In the genomic region with DNA sequence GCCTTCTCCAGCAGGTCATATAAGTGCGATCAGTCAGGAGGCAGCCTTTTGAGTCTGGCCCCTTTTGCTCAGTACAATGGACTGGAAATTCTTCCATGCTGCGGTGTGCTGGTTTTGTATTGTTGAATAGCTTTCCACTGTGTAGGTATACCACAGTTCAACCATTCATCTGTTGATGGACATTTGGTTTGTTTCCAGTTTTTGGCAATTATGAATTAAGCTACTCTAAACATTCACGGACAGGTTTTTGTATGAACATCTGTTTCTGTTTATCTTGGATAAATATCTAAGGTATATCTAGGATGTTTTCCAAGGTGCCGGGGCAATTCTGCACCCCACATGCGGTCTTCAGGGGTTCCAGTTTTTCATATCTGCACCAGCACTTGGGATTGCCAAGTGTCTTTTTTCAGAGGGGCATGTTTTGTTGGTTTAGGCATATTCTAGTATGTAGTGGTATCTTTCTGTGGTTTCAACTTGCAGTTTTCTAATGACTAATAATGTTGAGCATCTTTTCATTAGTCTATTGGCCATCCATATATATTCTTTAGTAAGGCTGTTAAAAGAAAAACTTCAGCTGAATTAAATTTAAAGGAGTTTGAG, we compare ENCODE assay signal across 14 cellular contexts.
A peak's percentile ranks its signal among the peaks of the same experiment; 100 is the strongest.
DNase-seq lines count a peak whose midpoint lies in the region; ATAC-seq, FAIRE-seq and TF ChIP-seq lines count a peak whose summit lies in the region.
"Had no signal": no experiment of that assay in that cellular context is flagged by ENCODE, and none has a peak within 500 bp of the region (broad histone marks: within the 10 kb centered on the region; RNA-seq: fewer than 3 reads in every experiment).

No MANE protein-coding gene starts in this region.

- H3K27ac ChIP-seq in GM23248, result no peak overlapping the region
- H3K27ac ChIP-seq in astrocyte (ENCODE audit: low read depth, low read length), result no peak overlapping the region
- H3K27ac ChIP-seq: A549, C4-2B had no signal

- no peak for FAIRE-seq in astrocyte (lab: Jason Lieb, UNC)
- FAIRE-seq: A549 had no signal

- H3K9me3 ChIP-seq in GM23248 (ENCODE audit: low read depth), result no peaks in the 10 kb centered on the region
- H3K9me3 ChIP-seq in astrocyte (ENCODE audit: insufficient read depth, low read depth, low read length), result no peaks in the 10 kb centered on the region
- H3K9me3 ChIP-seq: A549, BE2C had no signal

- H3K4me2 ChIP-seq in GM23248 (ENCODE audit: unreplicated experiment), result no peak overlapping the region
- H3K4me2 ChIP-seq in astrocyte (ENCODE audit: low read length), result peak overlapping the region; percentile 25
- H3K4me2 ChIP-seq: A549 had no signal

- DNase-seq in GM23248 (peak; percentile 21), HFFc6 (peak; percentile 7), astrocyte (ENCODE audit: low read depth) (peak; percentile 77), type B pancreatic cell (ENCODE audit: extremely low spot score, unreplicated experiment) (no peak), cortex of kidney (lab: John Stamatoyannopoulos, UW) (no peak)
- DNase-seq: BE2C; CD4-positive, alpha-beta memory T cell; DND-41; GF-D8 had no signal

- H3K36me3 ChIP-seq in GM23248 (ENCODE audit: low read depth), result no peaks in the 10 kb centered on the region
- H3K36me3 ChIP-seq in astrocyte (ENCODE audit: insufficient read depth, low read length), result no peaks in the 10 kb centered on the region
- H3K36me3 ChIP-seq: BE2C had no signal

- H3K4me1 ChIP-seq in GM23248 (ENCODE audit: insufficient read depth) (0 out of 2 replicates have a peak, but pooled peaks cover 6% of the 10 kb centered on the region), astrocyte (ENCODE audit: insufficient read depth, low read length) (peaks cover 8% of the 10 kb centered on the region)
- H3K4me1 ChIP-seq: A549, BE2C had no signal

- H3K4me3 Mint-ChIP-seq in HFFc6 (no peak overlapping the region), astrocyte (ENCODE audit: unreplicated experiment) (no peak overlapping the region), type B pancreatic cell (no peak overlapping the region)
- H3K4me3 Mint-ChIP-seq: CD4-positive, alpha-beta memory T cell had no signal

- H2AFZ ChIP-seq in GM23248 (no peak overlapping the region), astrocyte (ENCODE audit: low read depth, low read length) (no peak overlapping the region)

- H3K79me2 ChIP-seq in GM23248 (ENCODE audit: insufficient read depth) (no peaks in the 10 kb centered on the region), astrocyte (ENCODE audit: insufficient read depth, low read length) (no peaks in the 10 kb centered on the region)

- H3K4me3 ChIP-seq in GM23248 (no peak overlapping the region), astrocyte (ENCODE audit: insufficient read depth, low read depth, low read length) (no peak overlapping the region)
- H3K4me3 ChIP-seq: A549 had no signal

- no peak overlapping the region for H3K9ac ChIP-seq in GM23248
- no peak overlapping the region for H3K9ac ChIP-seq in astrocyte (ENCODE audit: low read length)

- H3K4me1 Mint-ChIP-seq in HFFc6 (ENCODE audit: low read depth), result peaks cover 16% of the 10 kb centered on the region
- no peaks in the 10 kb centered on the region for H3K4me1 Mint-ChIP-seq in astrocyte (ENCODE audit: low read depth, unreplicated experiment)
- H3K4me1 Mint-ChIP-seq in type B pancreatic cell (ENCODE audit: unreplicated experiment), result peaks cover 19% of the 10 kb centered on the region
- H3K4me1 Mint-ChIP-seq: CD4-positive, alpha-beta memory T cell; IgD-negative memory B cell had no signal

- no peaks in the 10 kb centered on the region for H3K36me3 Mint-ChIP-seq in HFFc6 (ENCODE audit: low read depth)
- H3K36me3 Mint-ChIP-seq in astrocyte (ENCODE audit: low read depth, unreplicated experiment), result no peaks in the 10 kb centered on the region
- H3K36me3 Mint-ChIP-seq in type B pancreatic cell, result no peaks in the 10 kb centered on the region
- H3K36me3 Mint-ChIP-seq: CD4-positive, alpha-beta memory T cell; IgD-negative memory B cell had no signal

- TF ChIP-seq CTCF in HFFc6 (IDR thresholded peaks at IDR 0.05) (no peak), astrocyte (IDR thresholded peaks at IDR 0.05; ENCODE audit: insufficient read depth, low read depth, low read length) (no peak), type B pancreatic cell (conservative IDR thresholded peaks at IDR 0.05) (no peak)

- H3K27ac Mint-ChIP-seq in HFFc6, result no peak overlapping the region
- no peak overlapping the region for H3K27ac Mint-ChIP-seq in astrocyte (ENCODE audit: unreplicated experiment)
- H3K27ac Mint-ChIP-seq in type B pancreatic cell, result peak overlapping the region; percentile 5
- H3K27ac Mint-ChIP-seq: CD4-positive, alpha-beta memory T cell; IgD-negative memory B cell had no signal

- WGBS in GM23248 (ENCODE audit: low coverage in 1 of 2, low lambda C conversion rate in 2 of 2, missing lambda C conversion rate in 2 of 2), 2 experiments, result 65 to 68% methylated on average over 5 of the region's 5 CpGs

- no peaks in the 10 kb centered on the region for H3K9me2 ChIP-seq in GM23248 (ENCODE audit: insufficient read depth)

- H3K27me3 ChIP-seq in GM23248 (replicated peaks; ENCODE audit: insufficient read depth) (no peaks in the 10 kb centered on the region), astrocyte (ENCODE audit: insufficient read depth, low read length) (peaks cover 3% of the 10 kb centered on the region)
- H3K27me3 ChIP-seq: BE2C had no signal

- no peak for ATAC-seq in GM18868 (IDR thresholded peaks at IDR 0.05; ENCODE audit: unreplicated experiment)
- ATAC-seq: A549, HCT116 had no signal

- H3F3A ChIP-seq in GM23248 (ENCODE audit: insufficient read depth), result no peaks in the 10 kb centered on the region

- H3K9me3 Mint-ChIP-seq in HFFc6 (no peaks in the 10 kb centered on the region), astrocyte (ENCODE audit: unreplicated experiment) (peaks cover 4% of the 10 kb centered on the region), type B pancreatic cell (peaks cover 10% of the 10 kb centered on the region)

- in situ Hi-C loops in GM23248 (cut with MboI), result no loop called here

- no peaks in the 10 kb centered on the region for H4K20me1 ChIP-seq in GM23248 (ENCODE audit: insufficient read depth)
- no peaks in the 10 kb centered on the region for H4K20me1 ChIP-seq in astrocyte (ENCODE audit: insufficient read depth, low read length)

- H3K27me3 Mint-ChIP-seq in HFFc6 (ENCODE audit: insufficient read depth) (peaks cover 13% of the 10 kb centered on the region), astrocyte (ENCODE audit: low read depth, unreplicated experiment) (peaks cover 10% of the 10 kb centered on the region), type B pancreatic cell (no peaks in the 10 kb centered on the region)
- H3K27me3 Mint-ChIP-seq: IgD-negative memory B cell had no signal

Comparison
In these comparisons a context has a peak if more than half of its experiments do, and no peak if none do; other contexts are left out.
1. DNase-seq: peak in GM23248 (single experiment), HFFc6 (single experiment) and astrocyte (single experiment); none in type B pancreatic cell (single experiment) and cortex of kidney (single experiment).